In the genomic region with DNA sequence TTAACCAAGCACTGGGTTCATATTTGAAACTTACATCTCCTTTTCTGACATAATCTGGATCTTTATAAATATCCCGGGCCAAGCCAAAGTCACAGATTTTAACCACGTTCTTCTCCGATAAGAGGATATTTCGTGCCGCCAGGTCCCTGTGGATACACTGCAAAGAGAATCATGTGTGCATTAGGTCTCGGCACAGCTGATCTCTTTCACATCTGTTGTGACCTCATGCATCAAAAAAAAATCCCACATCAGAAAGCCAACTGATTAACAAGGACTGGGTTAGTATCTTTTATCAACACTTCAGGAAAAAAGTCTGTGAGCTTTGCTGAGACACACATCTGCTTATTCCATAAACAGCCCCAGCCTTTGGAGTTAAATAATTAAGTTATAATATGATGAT, we compare ENCODE assay signal across 18 cellular contexts. TPM values are rescaled to one million over a fixed set of nuclear protein-coding genes. Genes with fewer than 3 reads are reported as not detected.
"Had no signal": no experiment of that assay in that cellular context is flagged by ENCODE, and none has a peak within 500 bp of the region (broad histone marks: within the 10 kb centered on the region; RNA-seq: fewer than 3 reads in every experiment).

No MANE protein-coding gene starts in this region.

- H3K4me1 ChIP-seq: colonic mucosa, stomach had no signal

- ATAC-seq: gastroesophageal sphincter; naive thymus-derived CD4-positive, alpha-beta T cell had no signal

- H3K27ac ChIP-seq: colonic mucosa, gastroesophageal sphincter, neutrophil, stomach had no signal

- H3K4me3 Mint-ChIP-seq: naive thymus-derived CD4-positive, alpha-beta T cell had no signal

- DNase-seq: colonic mucosa; dermis blood vessel endothelial cell; left cardiac atrium; mesendoderm; naive thymus-derived CD4-positive, alpha-beta T cell; posterior cingulate gyrus; small intestine; stimulated activated CD4-positive, alpha-beta T cell treated with anti-CD3 and anti-CD28 coated beads, Interleukin-12 subunit alpha, Interleukin-12 subunit beta, amount 100 ng/mL, for 4 hours; stimulated activated naive CD4-positive, alpha-beta T cell; stomach; trophoblast cell had no signal

- H3K36me3 ChIP-seq: colonic mucosa, neutrophil, stomach had no signal

- FAIRE-seq: keratinocyte, small intestine had no signal

- H3K9me3 ChIP-seq: colonic mucosa, gastroesophageal sphincter, neutrophil, stomach had no signal

- H3K27ac Mint-ChIP-seq: naive thymus-derived CD4-positive, alpha-beta T cell had no signal

- H3K27me3 ChIP-seq: colonic mucosa, gastroesophageal sphincter, neutrophil, stomach had no signal

- H3K36me3 Mint-ChIP-seq: naive thymus-derived CD4-positive, alpha-beta T cell had no signal

- H3K4me3 ChIP-seq: colonic mucosa, gastroesophageal sphincter, stomach had no signal

- H3K4me1 Mint-ChIP-seq: naive thymus-derived CD4-positive, alpha-beta T cell had no signal

RNA-seq across cellular contexts. Expression of a gene that starts 35.5 kb away (rescaled TPM):
- total RNA-seq: fibroblast of lung; mononuclear cell; naive thymus-derived CD4-positive, alpha-beta T cell; osteoblast had no signal
- polyA plus RNA-seq: keratinocyte; naive thymus-derived CD4-positive, alpha-beta T cell; neural cell had no signal
